1 cellular context compared by ENCODE assay signal in the genomic region with DNA sequence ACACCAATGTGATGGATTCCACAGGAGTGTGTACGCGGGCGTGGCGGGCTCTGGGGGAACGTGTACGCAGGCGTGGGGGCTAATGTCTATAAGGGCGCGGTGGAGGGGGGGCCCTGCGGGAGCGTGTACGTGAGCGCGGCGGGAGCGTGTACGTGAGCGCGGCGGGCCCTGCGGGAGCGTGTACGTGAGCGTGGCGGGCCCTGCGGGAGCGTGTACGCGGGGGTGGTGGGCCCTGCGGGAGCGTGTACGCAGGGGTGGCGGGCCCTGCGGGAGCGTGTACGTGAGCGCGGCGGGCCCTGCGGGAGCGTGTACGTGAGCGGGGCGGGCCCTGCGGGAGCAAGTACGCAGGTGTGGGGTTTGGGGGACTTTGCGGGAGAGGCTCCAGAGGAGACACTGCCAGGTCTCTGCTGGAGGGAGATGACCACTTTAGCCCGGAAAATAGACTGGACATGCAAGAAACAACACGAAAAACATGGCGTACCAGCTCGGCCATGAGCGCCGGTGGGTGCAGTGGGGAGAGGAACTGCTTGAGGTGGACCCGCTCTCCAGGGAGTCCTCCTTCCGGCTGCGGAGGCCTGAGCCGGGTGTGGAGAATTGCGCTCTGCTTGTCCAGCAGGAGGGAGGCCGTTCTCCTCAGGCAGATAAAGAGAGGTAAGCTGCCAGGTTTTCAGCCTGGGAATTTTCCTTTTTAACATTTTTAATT.
TF ChIP-seq lines count a peak whose summit lies in the region.

No MANE protein-coding gene starts in this region.

TF ChIP-seq in K562, 482 proteins besides CTCF, POLR2A, EP300 and RAD21 (continued from another document):
- no peak for TF ChIP-seq FUS (optimal IDR thresholded peaks at IDR 0.05; ENCODE audit: low read depth, low read length)
- peak; percentile 53; the same call in 1 of the 2 replicates for TF ChIP-seq RBFOX2 (IDR thresholded peaks at IDR 0.05; ENCODE audit: low read depth, low read length)
- no peak for TF ChIP-seq ZZZ3 (IDR thresholded peaks at IDR 0.05)
- no peak for TF ChIP-seq SAFB2 (IDR thresholded peaks at IDR 0.05; ENCODE audit: borderline replicate concordance, low read depth, low read length, severe bottlenecking)
- TF ChIP-seq ZNF384 (IDR thresholded peaks at IDR 0.05; ENCODE audit: low read depth, low read length) = no peak
- TF ChIP-seq NCOA6 (IDR thresholded peaks at IDR 0.05) = 0 out of 2 replicates have a peak, but pooled peaks have one; percentile 41
- TF ChIP-seq ZNF395 (CRISPR knock-in tag; IDR thresholded peaks at IDR 0.05) = peak; percentile 94
- no peak for TF ChIP-seq DEAF1 (CRISPR knock-in tag; IDR thresholded peaks at IDR 0.05)
- no peak for TF ChIP-seq ZNF76 (CRISPR knock-in tag; IDR thresholded peaks at IDR 0.05; ENCODE audit: borderline replicate concordance)
- TF ChIP-seq, protein P1, sequence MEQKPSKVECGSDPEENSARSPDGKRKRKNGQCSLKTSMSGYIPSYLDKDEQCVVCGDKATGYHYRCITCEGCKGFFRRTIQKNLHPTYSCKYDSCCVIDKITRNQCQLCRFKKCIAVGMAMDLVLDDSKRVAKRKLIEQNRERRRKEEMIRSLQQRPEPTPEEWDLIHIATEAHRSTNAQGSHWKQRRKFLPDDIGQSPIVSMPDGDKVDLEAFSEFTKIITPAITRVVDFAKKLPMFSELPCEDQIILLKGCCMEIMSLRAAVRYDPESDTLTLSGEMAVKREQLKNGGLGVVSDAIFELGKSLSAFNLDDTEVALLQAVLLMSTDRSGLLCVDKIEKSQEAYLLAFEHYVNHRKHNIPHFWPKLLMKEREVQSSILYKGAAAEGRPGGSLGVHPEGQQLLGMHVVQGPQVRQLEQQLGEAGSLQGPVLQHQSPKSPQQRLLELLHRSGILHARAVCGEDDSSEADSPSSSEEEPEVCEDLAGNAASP (IDR thresholded peaks at IDR 0.05) = no peak
- TF ChIP-seq ARID4B (CRISPR knock-in tag; IDR thresholded peaks at IDR 0.05) = no peak
- no peak for TF ChIP-seq MBD1 (CRISPR knock-in tag; IDR thresholded peaks at IDR 0.05)
- no peak for TF ChIP-seq GTF2A2 (tag; IDR thresholded peaks at IDR 0.05)
- TF ChIP-seq SREBF2 (CRISPR knock-in tag; IDR thresholded peaks at IDR 0.05) = no peak
- no peak for TF ChIP-seq OTX1 (CRISPR knock-in tag; IDR thresholded peaks at IDR 0.05)
- TF ChIP-seq ZNF23 (CRISPR knock-in tag; IDR thresholded peaks at IDR 0.05) = no peak
- no peak for TF ChIP-seq ZNF239 (CRISPR knock-in tag; IDR thresholded peaks at IDR 0.05)
- no peak for TF ChIP-seq ARNT (IDR thresholded peaks at IDR 0.05)
- no peak for TF ChIP-seq ZNF696 (CRISPR knock-in tag; conservative IDR thresholded peaks at IDR 0.05)
- no peak for TF ChIP-seq BDP1 (IDR thresholded peaks at IDR 0.05; ENCODE audit: insufficient read depth, insufficient read length)
